Comparison of ENCODE assay signal across 22 cellular contexts in the genomic region with DNA sequence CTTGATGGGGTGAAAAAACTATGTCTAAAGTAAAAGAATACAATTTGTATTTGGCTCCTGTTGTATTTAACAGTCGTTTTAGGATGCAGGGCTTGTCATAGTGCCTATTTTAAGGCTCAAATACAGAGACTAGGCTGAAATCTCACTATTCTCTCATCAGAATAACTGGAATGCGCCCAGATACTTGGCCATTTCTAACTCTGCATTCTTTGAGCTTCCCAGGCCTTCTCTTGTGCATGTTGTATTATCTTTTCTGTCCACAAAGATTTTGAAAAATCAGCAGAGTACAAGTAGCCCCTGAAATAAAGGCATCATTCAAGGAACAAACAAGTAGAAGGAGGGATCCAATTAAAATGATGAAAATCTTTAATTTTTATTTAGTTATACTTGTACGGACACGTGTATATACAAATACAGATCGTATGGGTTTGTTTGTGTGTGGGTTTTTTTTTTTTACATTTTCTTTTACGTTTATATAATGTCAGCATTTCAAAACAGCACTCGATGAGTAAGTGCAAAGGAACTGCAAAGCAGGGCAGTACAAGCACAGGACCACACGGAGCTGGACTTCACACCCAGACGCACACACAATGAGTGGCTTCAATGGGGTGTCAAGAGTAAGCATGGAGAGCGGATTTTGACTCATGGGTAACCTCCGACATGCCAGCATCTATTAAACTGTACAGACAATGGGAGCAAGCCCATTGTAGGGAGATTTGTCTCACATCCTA.
DNase-seq lines count a peak whose midpoint lies in the region; ATAC-seq and TF ChIP-seq lines count a peak whose summit lies in the region.
"Had no signal": no experiment of that assay in that cellular context is flagged by ENCODE, and none has a peak within 500 bp of the region (broad histone marks: within the 10 kb centered on the region; RNA-seq: fewer than 3 reads in every experiment).

No MANE protein-coding gene starts in this region.

- H3K27me3 Mint-ChIP-seq in activated naive CD8-positive, alpha-beta T cell treated with anti-CD3 and anti-CD28 coated beads for 36 hours = peaks cover 4% of the 10 kb centered on the region
- H3K27me3 Mint-ChIP-seq: activated CD4-positive, alpha-beta T cell treated with anti-CD3 and anti-CD28 coated beads, Interleukin-2, amount 10 ng/mL, durations not matched to agents 7 days and 5 days had no signal

- no peak overlapping the region for H3K27ac Mint-ChIP-seq in activated naive CD8-positive, alpha-beta T cell treated with anti-CD3 and anti-CD28 coated beads for 36 hours
- H3K27ac Mint-ChIP-seq: activated CD4-positive, alpha-beta T cell treated with anti-CD3 and anti-CD28 coated beads, Interleukin-2, amount 10 ng/mL, durations not matched to agents 7 days and 5 days; CD8-positive, alpha-beta T cell; nephron had no signal

- H3K4me3 ChIP-seq in fibroblast of mammary gland (ENCODE audit: control insufficient read depth, low read depth, low read length) = no peak overlapping the region
- H3K4me3 ChIP-seq: prostate gland, suprapubic skin had no signal

- H3K9me3 Mint-ChIP-seq in activated naive CD8-positive, alpha-beta T cell treated with anti-CD3 and anti-CD28 coated beads for 36 hours = no peaks in the 10 kb centered on the region
- H3K9me3 Mint-ChIP-seq: activated CD4-positive, alpha-beta T cell treated with anti-CD3 and anti-CD28 coated beads, Interleukin-2, amount 10 ng/mL, durations not matched to agents 7 days and 5 days; CD8-positive, alpha-beta T cell; nephron had no signal

- ATAC-seq in GM18873 (IDR thresholded peaks at IDR 0.05; ENCODE audit: low FRiP score, unreplicated experiment) = no peak
- no peak for ATAC-seq in GM21737 (IDR thresholded peaks at IDR 0.05; ENCODE audit: unreplicated experiment)
- ATAC-seq: CD8-positive, alpha-beta T cell had no signal

- H3K36me3 Mint-ChIP-seq in activated naive CD8-positive, alpha-beta T cell treated with anti-CD3 and anti-CD28 coated beads for 36 hours = no peaks in the 10 kb centered on the region
- H3K36me3 Mint-ChIP-seq: CD8-positive, alpha-beta T cell had no signal

- no peaks in the 10 kb centered on the region for H3K4me1 Mint-ChIP-seq in activated naive CD8-positive, alpha-beta T cell treated with anti-CD3 and anti-CD28 coated beads for 36 hours
- H3K4me1 Mint-ChIP-seq: activated CD4-positive, alpha-beta T cell treated with anti-CD3 and anti-CD28 coated beads, Interleukin-2, amount 10 ng/mL, durations not matched to agents 7 days and 5 days had no signal

- no peak overlapping the region for H3K4me3 Mint-ChIP-seq in activated naive CD8-positive, alpha-beta T cell treated with anti-CD3 and anti-CD28 coated beads for 36 hours
- H3K4me3 Mint-ChIP-seq: activated CD4-positive, alpha-beta T cell treated with anti-CD3 and anti-CD28 coated beads, Interleukin-2, amount 10 ng/mL, durations not matched to agents 7 days and 5 days; CD8-positive, alpha-beta T cell; nephron had no signal

- DNase-seq in EL (peak; percentile 44), amniotic epithelial cell (ENCODE audit: low read depth) (peak; percentile 87), fibroblast of mammary gland (ENCODE audit: low read depth) (peak; percentile 31), renal cortical epithelial cell (ENCODE audit: low read depth) (peak; percentile 75), GDM1 (lab: John Stamatoyannopoulos, UW) (no peak)
- no peak for DNase-seq in activated naive CD8-positive, alpha-beta T cell treated with anti-CD3 and anti-CD28 coated beads for 36 hours
- DNase-seq: activated CD4-positive, alpha-beta T cell treated with anti-CD3 and anti-CD28 coated beads, Interleukin-2, amount 10 ng/mL, durations not matched to agents 7 days and 5 days; activated CD8-positive, alpha-beta memory T cell treated with anti-CD3 and anti-CD28 coated beads, Interleukin-2, amount 50 U/mL, for 4 hours; activated gamma-delta T cell treated with Interleukin-2 at 50 U/mL for 16 hours; amniotic stem cell; CD8-positive, alpha-beta T cell; cerebellar nuclear complex; DMS79 treated with DMSO at 0.1 percent for 48 hours; effector CD8-positive, alpha-beta T cell; NCI-H524; stimulated activated CD4-positive, alpha-beta T cell treated with anti-CD3 and anti-CD28 coated beads, Interleukin-12 subunit alpha, Interleukin-12 subunit beta, amount 100 ng/mL, for 4 hours; SW 1271 had no signal

- no peak for TF ChIP-seq CTCF in fibroblast of mammary gland (conservative IDR thresholded peaks at IDR 0.05; ENCODE audit: control insufficient read depth, insufficient read depth, low read depth, low read length)

Comparison
In these comparisons a context has a peak if more than half of its experiments do, and no peak if none do; other contexts are left out.
1. DNase-seq: peak in EL (single experiment), amniotic epithelial cell (single experiment), fibroblast of mammary gland (single experiment) and renal cortical epithelial cell (single experiment); none in activated naive CD8-positive, alpha-beta T cell treated with anti-CD3 and anti-CD28 coated beads for 36 hours (single experiment) and GDM1 (single experiment).